In genomic region chr3:148773805-148774204, GRCh38 we compare ENCODE assay signal across 9 cellular contexts. TPM values are rescaled to one million over a fixed set of nuclear protein-coding genes. Genes with fewer than 3 reads are reported as not detected.
"Had no signal": no experiment of that assay in that cellular context is flagged by ENCODE, and none has a peak within 500 bp of the region (broad histone marks: within the 10 kb centered on the region; RNA-seq: fewer than 3 reads in every experiment).

No MANE protein-coding gene starts in this region.

- DNase-seq: GM23248, GOT3, H7, HFFc6, Karpas-422, KBM-7 had no signal

- ATAC-seq: HCT116, HepG2 had no signal

- FAIRE-seq: HepG2 had no signal

RNA-seq across cellular contexts. Expression of gene CPB1, which starts 53.8 kb away (rescaled TPM):
- polyA plus RNA-seq: GM23248, HepG2, IgD-negative memory B cell had no signal
